7 cellular contexts compared by ENCODE assay signal in genomic region chr19:18940791-18941627, GRCh38. TPM values are rescaled to one million over a fixed set of nuclear protein-coding genes. Genes with fewer than 3 reads are reported as not detected.
DNase-seq lines count a peak whose midpoint lies in the region; ATAC-seq, FAIRE-seq and TF ChIP-seq lines count a peak whose summit lies in the region.

TSS of gene HOMER3 (minus strand) at chr19:18941217. CDS start at chr19:18938982, 2,235 bp downstream.

- TF ChIP-seq POLR2A in NB4 (IDR thresholded peaks at IDR 0.05; ENCODE audit: extremely low read depth, insufficient read length): peak; percentile 20

- ATAC-seq in GM19395 (IDR thresholded peaks at IDR 0.05; ENCODE audit: unreplicated experiment): no peak

- no peaks in the 10 kb centered on the region for H3K36me3 ChIP-seq in kidney (ENCODE audit: control insufficient read depth in 1 of 2, insufficient read depth in 2 of 2, low read length in 2 of 2)

- peaks cover 3 to 4% of the 10 kb centered on the region in 2 donors for H3K4me1 ChIP-seq in kidney (ENCODE audit: control insufficient read depth in 1 of 2, insufficient read depth in 1 of 2, low read depth in 1 of 2, low read length in 2 of 2)

- peak; percentile 27 for TF ChIP-seq CTCF in GM12873 (IDR thresholded peaks at IDR 0.05; ENCODE audit: insufficient read depth, low read depth, low read length, missing control alignments)
- TF ChIP-seq CTCF in NB4 (IDR thresholded peaks at IDR 0.05; ENCODE audit: low read depth, low read length): no peak
- TF ChIP-seq CTCF in kidney (IDR thresholded peaks at IDR 0.05; ENCODE audit: borderline replicate concordance, extremely low read depth, insufficient read depth): no peak

- intact Hi-C loops in kidney (cut with DNase I): no loop called here

- no peaks in the 10 kb centered on the region for H3K9me3 ChIP-seq in kidney (ENCODE audit: control insufficient read depth in 1 of 2, low read length in 2 of 2)

- peak within 1 kb of the TSS in 1 of 2 donors; percentile 32 for H3K27ac ChIP-seq in kidney (ENCODE audit: low read depth in 2 of 2, low read length in 2 of 2)

- FAIRE-seq in kidney (lab: Jason Lieb, UNC): no peak

- peak within 1 kb of the TSS; percentile 67 to 69 for H3K9ac ChIP-seq in kidney (ENCODE audit: low read length in 2 of 2)

- DNase-seq in NB4 (ENCODE audit: low read depth) (peak; percentile 74), cerebellar cortex (ENCODE audit: low spot score) (peak; percentile 17), kidney (peak; percentile 91)
- DNase-seq in activated CD4-positive, CD25-positive, alpha-beta regulatory T cell treated with anti-CD3 and anti-CD28 coated beads, Interleukin-2, amount 50 U/mL, for 72 hours: peak; percentile 80
- peak; percentile 83 for DNase-seq in stimulated activated CD4-positive, alpha-beta T cell treated with anti-CD3 and anti-CD28 coated beads, Interleukin-12 subunit alpha, Interleukin-12 subunit beta, amount 100 ng/mL, for 4 hours

- peak within 1 kb of the TSS; percentile 86 for H3K4me3 ChIP-seq in NB4 (ENCODE audit: low read depth, low read length)
- H3K4me3 ChIP-seq in kidney (ENCODE audit: low read length in 2 of 2): peak within 1 kb of the TSS; percentile 56 to 69

RNA-seq across cellular contexts. Expression of gene HOMER3, which starts in this region (rescaled TPM):
- total RNA-seq in kidney: 34.3 TPM
- polyA plus RNA-seq in kidney (ENCODE audit: insufficient read depth, low read depth, low replicate concordance): 53.1 TPM

Comparison
In these comparisons a context has a peak if more than half of its experiments do, and no peak if none do; other contexts are left out.
1. DNase-seq: peak in every context shown above with its lines; median percentile 91 in kidney; 83 in stimulated activated CD4-positive, alpha-beta T cell treated with anti-CD3 and anti-CD28 coated beads, Interleukin-12 subunit alpha, Interleukin-12 subunit beta, amount 100 ng/mL, for 4 hours; 80 in activated CD4-positive, CD25-positive, alpha-beta regulatory T cell treated with anti-CD3 and anti-CD28 coated beads, Interleukin-2, amount 50 U/mL, for 72 hours; 74 in NB4; 17 in cerebellar cortex.